In the genomic region with DNA sequence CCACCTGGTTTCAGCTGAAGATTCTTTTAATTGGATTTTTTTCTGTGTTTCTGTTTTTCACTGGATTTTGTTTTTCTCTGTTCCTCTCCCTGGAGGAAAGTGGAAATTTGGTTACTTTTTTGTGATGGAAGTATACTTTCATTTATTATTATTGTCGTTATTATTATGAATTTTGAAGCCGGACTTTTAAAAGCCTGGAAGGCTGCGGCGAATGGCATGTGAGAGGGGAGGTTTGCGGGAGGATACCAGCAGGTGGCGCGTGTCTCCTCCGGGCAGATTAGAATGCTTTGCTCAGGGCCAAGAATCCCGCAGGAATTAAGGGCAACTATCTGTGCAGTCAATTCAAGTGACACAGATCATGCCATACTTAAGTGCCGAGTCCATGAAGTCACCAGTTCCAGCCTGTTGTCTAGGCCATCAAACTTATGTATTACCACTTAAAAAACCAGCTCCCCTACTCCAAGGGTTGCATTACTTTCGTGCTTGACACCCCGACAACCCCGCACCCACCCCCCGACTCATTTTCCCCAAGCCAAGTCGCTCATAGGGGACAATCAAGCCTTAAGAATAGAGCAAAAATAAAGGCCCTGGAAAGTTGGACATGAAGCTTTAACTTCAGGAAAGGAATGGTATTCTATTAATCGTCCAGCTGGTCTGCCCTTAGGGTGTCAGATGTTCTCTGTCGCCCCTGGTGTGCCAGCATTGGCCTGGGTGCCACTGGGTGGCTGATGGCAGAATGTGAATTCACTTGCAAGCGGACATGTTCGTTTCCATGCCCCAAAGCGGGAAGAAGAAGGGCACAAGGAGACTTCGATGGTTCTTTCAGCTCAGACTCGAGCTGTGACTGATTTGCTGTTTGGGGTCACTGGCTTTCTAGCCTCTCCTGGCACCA, we compare ENCODE assay signal across 8 cellular contexts. TPM values are rescaled to one million over a fixed set of nuclear protein-coding genes. Genes with fewer than 3 reads are reported as not detected.
A peak's percentile ranks its signal among the peaks of the same experiment; 100 is the strongest.
DNase-seq lines count a peak whose midpoint lies in the region; ATAC-seq, FAIRE-seq and TF ChIP-seq lines count a peak whose summit lies in the region.

No MANE protein-coding gene starts in this region.

- H3K4me3 ChIP-seq in pancreas (peak overlapping the region in 2 of 4 donors; percentile 89 to 95), tibial nerve (peak overlapping the region; percentile 82 to 96 (median 90))

- H3K36me3 ChIP-seq in pancreas (no peaks in the 10 kb centered on the region), tibial nerve (no peaks in the 10 kb centered on the region)

- no peak overlapping the region for H3K27ac Mint-ChIP-seq in activated naive CD4-positive, alpha-beta T cell treated with anti-CD3 and anti-CD28 coated beads, Interleukin-2, amount 50 U/mL, for 24 hours

- no peaks in the 10 kb centered on the region for H3K27me3 ChIP-seq in pancreas
- no peaks in the 10 kb centered on the region for H3K27me3 ChIP-seq in tibial nerve

- FAIRE-seq in pancreas (lab: Jason Lieb, UNC), result peak; percentile 60

- H3K27ac ChIP-seq in pancreas (no peak overlapping the region), tibial nerve (peak overlapping the region in 1 of 4 donors; percentile 92)

- peaks cover 41% of the 10 kb centered on the region for H3K4me1 Mint-ChIP-seq in activated naive CD4-positive, alpha-beta T cell treated with anti-CD3 and anti-CD28 coated beads, Interleukin-2, amount 50 U/mL, for 24 hours

- H3K9me3 Mint-ChIP-seq in activated naive CD4-positive, alpha-beta T cell treated with anti-CD3 and anti-CD28 coated beads, Interleukin-2, amount 50 U/mL, for 24 hours, result no peaks in the 10 kb centered on the region

- intact Hi-C loops in Right ventricle myocardium inferior (cut with DNase I) (loop anchor here (1.0 to 5.0 kb wide), 4 partner anchors 56 to 246 kb away; a partner anchor contains a TSS), pancreas (cut with DNase I) (loop anchor here in 2 of 3 donors (5.0 kb wide), 2 partner anchors 166 to 171 kb away; no protein-coding TSS in a partner anchor)

- ATAC-seq in Right ventricle myocardium inferior (peak; percentile 45), pancreas (peak; percentile 44 to 67 (median 60)), GM21825 (IDR thresholded peaks at IDR 0.05; ENCODE audit: unreplicated experiment) (no peak)

- H3K4me1 ChIP-seq in pancreas, result no peaks in the 10 kb centered on the region
- H3K4me1 ChIP-seq in tibial nerve, result peaks cover 0 to 30% (median 7%) of the 10 kb centered on the region in 4 donors

- DNase-seq in DMS53 (lab: John Stamatoyannopoulos, UW) (peak; percentile 90), Kasumi-1 (lab: John Stamatoyannopoulos, UW) (peak; percentile 77 to 83), SHP77 treated with DMSO at 0.1 percent for 48 hours (lab: John Stamatoyannopoulos, UW) (peak; percentile 27), Right ventricle myocardium inferior (ENCODE audit: missing footprints) (peak; percentile 91), pancreas (peak; percentile 65 to 89 (median 74)), tibial nerve (ENCODE audit: low spot score in 2 of 2) (peak; percentile 71 to 86)

- no peak for TF ChIP-seq EP300 in tibial nerve (IDR thresholded peaks at IDR 0.05)

- peak; percentile 59 to 76 (median 72) for TF ChIP-seq CTCF in pancreas (IDR thresholded peaks at IDR 0.05)
- TF ChIP-seq CTCF in tibial nerve (IDR thresholded peaks at IDR 0.05), result peak; percentile 76 to 82 (median 77)

- H3K36me3 Mint-ChIP-seq in activated naive CD4-positive, alpha-beta T cell treated with anti-CD3 and anti-CD28 coated beads, Interleukin-2, amount 50 U/mL, for 24 hours, result no peaks in the 10 kb centered on the region

- WGBS in pancreas, 2 donors, result 29 to 32% methylated on average over 22 of the region's 22 CpGs
- 41% methylated on average over 22 of the region's 22 CpGs for WGBS in tibial nerve, 2 donors

- TF ChIP-seq POLR2A in tibial nerve (IDR thresholded peaks at IDR 0.05), result no peak

- H3K27me3 Mint-ChIP-seq in activated naive CD4-positive, alpha-beta T cell treated with anti-CD3 and anti-CD28 coated beads, Interleukin-2, amount 50 U/mL, for 24 hours, result no peaks in the 10 kb centered on the region

- H3K9me3 ChIP-seq in pancreas (no peaks in the 10 kb centered on the region), tibial nerve (no peaks in the 10 kb centered on the region)

- peak overlapping the region; percentile 93 for H3K4me3 Mint-ChIP-seq in activated naive CD4-positive, alpha-beta T cell treated with anti-CD3 and anti-CD28 coated beads, Interleukin-2, amount 50 U/mL, for 24 hours

RNA-seq across cellular contexts. Expression of a gene that starts 1.3 kb away (rescaled TPM):
- total RNA-seq in Right ventricle myocardium inferior (11.9 TPM), pancreas (10 to 100 TPM in 1 of 6 donors, 1 to 10 TPM in 5; 3.0 to 10.5 (median 4.2) TPM), tibial nerve (10 to 100 TPM; 17.2 to 25.7 (median 21.9) TPM)
- polyA plus RNA-seq in pancreas, result 1 to 10 TPM; 2.0 to 3.4 TPM

Comparison
In these comparisons a context has a peak if more than half of its experiments do, and no peak if none do; other contexts are left out.
1. DNase-seq: peak in every context shown above with its lines; median percentile 91 in Right ventricle myocardium inferior; 90 in DMS53; 80 in Kasumi-1; 78 in tibial nerve; 74 in pancreas; 27 in SHP77 treated with DMSO at 0.1 percent for 48 hours.